In genomic region chr17:39198186-39198566, GRCh38 we compare ENCODE assay signal across 10 cellular contexts. TPM values are rescaled to one million over a fixed set of nuclear protein-coding genes. Genes with fewer than 3 reads are reported as not detected.
DNase-seq lines count a peak whose midpoint lies in the region; ATAC-seq, FAIRE-seq and TF ChIP-seq lines count a peak whose summit lies in the region.
"Had no signal": no experiment of that assay in that cellular context is flagged by ENCODE, and none has a peak within 500 bp of the region (broad histone marks: within the 10 kb centered on the region; RNA-seq: fewer than 3 reads in every experiment).

No MANE protein-coding gene starts in this region.

- peak overlapping the region; percentile 70 for H2AFZ ChIP-seq in astrocyte (ENCODE audit: low read depth, low read length)

- no peak for FAIRE-seq in astrocyte (lab: Jason Lieb, UNC)

- TF ChIP-seq CTCF in AG04450 (IDR thresholded peaks at IDR 0.05; ENCODE audit: low read depth, low read length), result no peak
- TF ChIP-seq CTCF in astrocyte (IDR thresholded peaks at IDR 0.05; ENCODE audit: insufficient read depth, low read depth, low read length), result no peak

- H3K9me3 Mint-ChIP-seq in astrocyte (ENCODE audit: unreplicated experiment), result no peaks in the 10 kb centered on the region
- no peaks in the 10 kb centered on the region for H3K9me3 Mint-ChIP-seq in naive thymus-derived CD4-positive, alpha-beta T cell

- CTCF ChIA-PET in AG04450 (lab: Charles Lee), result no interaction called here
- CTCF ChIA-PET in naive thymus-derived CD4-positive, alpha-beta T cell (lab: Charles Lee), result interaction anchor here (1.0 kb wide), 1 partner anchor 33 kb away, joined by 4 read pairs; no protein-coding TSS in a partner anchor

- no peak for ATAC-seq in naive thymus-derived CD4-positive, alpha-beta T cell

- H3K27me3 ChIP-seq in AG04450 (ENCODE audit: control insufficient read depth, insufficient read depth, low read length) (no peaks in the 10 kb centered on the region), HUES6 (ENCODE audit: control insufficient read depth, insufficient read depth, low read length) (no peaks in the 10 kb centered on the region), astrocyte (ENCODE audit: insufficient read depth, low read length) (no peaks in the 10 kb centered on the region)
- H3K27me3 ChIP-seq in naive thymus-derived CD4-positive, alpha-beta T cell (ENCODE audit: control insufficient read depth in 2 of 2, insufficient read depth in 2 of 2, low read length in 2 of 2), result no peaks in the 10 kb centered on the region

- peak overlapping the region; percentile 58 for H3K27ac Mint-ChIP-seq in astrocyte (ENCODE audit: unreplicated experiment)
- peak overlapping the region; percentile 77 to 100 (median 99) for H3K27ac Mint-ChIP-seq in naive thymus-derived CD4-positive, alpha-beta T cell

- peak overlapping the region; percentile 73 for H3K4me3 Mint-ChIP-seq in astrocyte (ENCODE audit: unreplicated experiment)
- H3K4me3 Mint-ChIP-seq in naive thymus-derived CD4-positive, alpha-beta T cell, result peak overlapping the region; percentile 87 to 98 (median 92)

- H3K36me3 ChIP-seq in HUES6 (ENCODE audit: control insufficient read depth, insufficient read depth, low read length), result peaks cover 32% of the 10 kb centered on the region
- peaks cover 15% of the 10 kb centered on the region for H3K36me3 ChIP-seq in astrocyte (ENCODE audit: insufficient read depth, low read length)
- H3K36me3 ChIP-seq in naive thymus-derived CD4-positive, alpha-beta T cell (ENCODE audit: control insufficient read depth in 2 of 3, insufficient read depth in 3 of 3, low read length in 3 of 3), result peaks cover 13 to 17% (median 15%) of the 10 kb centered on the region in 3 experiments

- H3K9me3 ChIP-seq in AG04450 (ENCODE audit: control insufficient read depth, insufficient read depth, low read length), result no peaks in the 10 kb centered on the region; the same call in 1 of the 2 replicates
- no peaks in the 10 kb centered on the region for H3K9me3 ChIP-seq in HUES6 (ENCODE audit: control insufficient read depth, insufficient read depth, low read depth, low read length)
- no peaks in the 10 kb centered on the region for H3K9me3 ChIP-seq in astrocyte (ENCODE audit: insufficient read depth, low read depth, low read length)
- H3K9me3 ChIP-seq in naive thymus-derived CD4-positive, alpha-beta T cell (ENCODE audit: control insufficient read depth in 2 of 3, low read length in 3 of 3), result no peaks in the 10 kb centered on the region

- peak overlapping the region; percentile 91 for H3K4me2 ChIP-seq in astrocyte (ENCODE audit: low read length)

- H3K4me3 ChIP-seq in AG04450 (ENCODE audit: low read depth, low read length) (peak overlapping the region; percentile 80), HUES6 (ENCODE audit: low read depth, low read length) (peak overlapping the region; percentile 66), astrocyte (ENCODE audit: insufficient read depth, low read depth, low read length) (no peak overlapping the region)
- peak overlapping the region; percentile 64 for H3K4me3 ChIP-seq in naive thymus-derived CD4-positive, alpha-beta T cell (ENCODE audit: low read length)

- H3K27me3 Mint-ChIP-seq in astrocyte (ENCODE audit: low read depth, unreplicated experiment), result no peaks in the 10 kb centered on the region
- H3K27me3 Mint-ChIP-seq in naive thymus-derived CD4-positive, alpha-beta T cell, result no peaks in the 10 kb centered on the region

- H3K9ac ChIP-seq in HUES6 (ENCODE audit: low read length), result no peak overlapping the region
- H3K9ac ChIP-seq in astrocyte (ENCODE audit: low read length), result no peak overlapping the region

- H4K20me1 ChIP-seq in astrocyte (ENCODE audit: insufficient read depth, low read length), result peaks cover 56% of the 10 kb centered on the region

- intact Hi-C loops in naive thymus-derived CD4-positive, alpha-beta T cell (cut with micrococcal nuclease), result loop anchor here in 1 of 2 donors (2.0 kb wide), 2 partner anchors 43 to 327 kb away; partner anchors contain the start of gene LASP1

- peaks cover 30% of the 10 kb centered on the region for H3K4me1 Mint-ChIP-seq in astrocyte (ENCODE audit: low read depth, unreplicated experiment)
- peaks cover 43 to 73% (median 59%) of the 10 kb centered on the region in 7 donors for H3K4me1 Mint-ChIP-seq in naive thymus-derived CD4-positive, alpha-beta T cell

- POLR2A ChIA-PET in AG04450 (lab: Yijun Ruan, JAX), result no interaction called here
- POLR2A ChIA-PET in naive thymus-derived CD4-positive, alpha-beta T cell (lab: Charles Lee), result interaction anchor here (2.7 kb wide), 2 partner anchors 11 to 23 kb away, joined by 8 to 13 read pairs; no protein-coding TSS in a partner anchor

- DNase-seq in AG04450 (ENCODE audit: low read depth, low spot score), result no peak
- no peak for DNase-seq in astrocyte (ENCODE audit: low read depth)
- DNase-seq in naive thymus-derived CD4-positive, alpha-beta T cell, result no peak
- DNase-seq in NCI-H2107 treated with DMSO at 0.1 percent for 48 hours (lab: John Stamatoyannopoulos, UW; ENCODE audit: unreplicated experiment), result no peak
- DNase-seq in NCI-H1048 (lab: John Stamatoyannopoulos, UW), result no peak
- no peak for DNase-seq in NCI-H226
- no peak for DNase-seq in iPS-NIHi11 (ENCODE audit: low spot score)
- DNase-seq: NCI-H187 treated with DMSO at 0.1 percent for 48 hours had no signal

- H3K36me3 Mint-ChIP-seq in astrocyte (ENCODE audit: low read depth, unreplicated experiment), result peaks cover 24% of the 10 kb centered on the region
- H3K36me3 Mint-ChIP-seq in naive thymus-derived CD4-positive, alpha-beta T cell, result peaks cover 4 to 23% (median 18%) of the 10 kb centered on the region in 5 donors

- H3K4me1 ChIP-seq in HUES6 (ENCODE audit: control insufficient read depth, insufficient read depth, low read length) (peaks cover 34% of the 10 kb centered on the region), astrocyte (ENCODE audit: insufficient read depth, low read length) (peaks cover 45% of the 10 kb centered on the region)
- H3K4me1 ChIP-seq in naive thymus-derived CD4-positive, alpha-beta T cell (ENCODE audit: control insufficient read depth in 2 of 2, insufficient read depth in 2 of 2, low read length in 2 of 2), result peaks cover 43 to 46% of the 10 kb centered on the region in 2 donors

- peak overlapping the region; percentile 52 for H3K27ac ChIP-seq in AG04450 (ENCODE audit: low read depth, low read length)
- no peak overlapping the region; the same call in 1 of the 2 replicates for H3K27ac ChIP-seq in HUES6 (ENCODE audit: low read depth, low read length)
- no peak overlapping the region for H3K27ac ChIP-seq in astrocyte (ENCODE audit: low read depth, low read length)
- peak overlapping the region; percentile 72 for H3K27ac ChIP-seq in naive thymus-derived CD4-positive, alpha-beta T cell (ENCODE audit: low read depth, low read length)

- H3K79me2 ChIP-seq in astrocyte (ENCODE audit: insufficient read depth, low read length), result peaks cover 63% of the 10 kb centered on the region

RNA-seq across cellular contexts. Expression of gene CACNB1, which starts 0.7 kb away (rescaled TPM):
- 3.2 and 3.7 TPM in 2 replicates for polyA plus RNA-seq in AG04450 (2011; rRNA removed)
- 10.8 and 14.6 TPM in 2 replicates for polyA minus RNA-seq in AG04450 (2011; rRNA and poly(A)+ RNA removed)
- total RNA-seq in astrocyte, result 16.6 and 16.9 TPM in 2 replicates
- 10 to 100 TPM; 10.7 to 22.0 (median 12.8) TPM for total RNA-seq in naive thymus-derived CD4-positive, alpha-beta T cell
- 1 to 10 TPM in 1 of 2 donors, under 1 TPM in 1; 0.39 to 1.9 TPM for polyA plus RNA-seq in naive thymus-derived CD4-positive, alpha-beta T cell

RNA-seq across cellular contexts. Expression of gene RPL19, which starts 1.9 kb away (rescaled TPM):
- polyA plus RNA-seq in AG04450 (2011; rRNA removed), result 1,791 and 1,924 TPM in 2 replicates
- 660 and 768 TPM in 2 replicates for polyA minus RNA-seq in AG04450 (2011; rRNA and poly(A)+ RNA removed)
- 1,346 and 1,451 TPM in 2 replicates for total RNA-seq in astrocyte
- total RNA-seq in naive thymus-derived CD4-positive, alpha-beta T cell, result 1,000 to 10,000 TPM; 1,932 to 3,942 (median 3,777) TPM
- 1,000 to 10,000 TPM; 4,326 to 4,957 TPM for polyA plus RNA-seq in naive thymus-derived CD4-positive, alpha-beta T cell

RNA-seq across cellular contexts. Expression of gene STAC2, which starts 27.6 kb away (rescaled TPM):
- 0.04 TPM in 1 of 2 replicates, not detected in the other for polyA plus RNA-seq in AG04450 (2011; rRNA removed)
- not detected in 2 replicates for polyA minus RNA-seq in AG04450 (2011; rRNA and poly(A)+ RNA removed)
- not detected in 2 replicates for total RNA-seq in astrocyte
- not detected for total RNA-seq in naive thymus-derived CD4-positive, alpha-beta T cell
- polyA plus RNA-seq in naive thymus-derived CD4-positive, alpha-beta T cell, result not detected
- total RNA-seq: dermis microvascular lymphatic vessel endothelial cell had no signal

RNA-seq across cellular contexts. Expression of gene ARL5C, which starts 32.2 kb away (rescaled TPM):
- polyA plus RNA-seq in AG04450 (2011; rRNA removed), result not detected in 2 replicates
- polyA minus RNA-seq in AG04450 (2011; rRNA and poly(A)+ RNA removed), result not detected in 2 replicates
- total RNA-seq in astrocyte, result not detected in 2 replicates
- under 1 TPM in 2 of 5 experiments, not detected in 3; 0.34 to 0.78 TPM for total RNA-seq in naive thymus-derived CD4-positive, alpha-beta T cell
- under 1 TPM in 1 of 2 donors, not detected in 1; 0.15 TPM for polyA plus RNA-seq in naive thymus-derived CD4-positive, alpha-beta T cell
- total RNA-seq: dermis microvascular lymphatic vessel endothelial cell had no signal

RNA-seq across cellular contexts. Expression of gene PLXDC1, which starts 46.7 kb away (rescaled TPM):
- polyA plus RNA-seq in AG04450 (2011; rRNA removed), result 1.9 and 2.1 TPM in 2 replicates
- polyA minus RNA-seq in AG04450 (2011; rRNA and poly(A)+ RNA removed), result 1.3 and 3.1 TPM in 2 replicates
- 8.9 and 13.8 TPM in 2 replicates for total RNA-seq in astrocyte
- 10 to 100 TPM in 4 of 5 experiments, 1 to 10 TPM in 1; 2.3 to 55.7 (median 31.8) TPM for total RNA-seq in naive thymus-derived CD4-positive, alpha-beta T cell
- polyA plus RNA-seq in naive thymus-derived CD4-positive, alpha-beta T cell, result 10 to 100 TPM; 19.3 to 22.5 TPM
- total RNA-seq: dermis microvascular lymphatic vessel endothelial cell had no signal

Comparison
In these comparisons a context has a peak if more than half of its experiments do, and no peak if none do; other contexts are left out.
1. H3K27ac ChIP-seq: peak in AG04450 (single experiment) and naive thymus-derived CD4-positive, alpha-beta T cell (single experiment); none in HUES6 (single experiment) and astrocyte (single experiment).